Comparison of ENCODE assay signal across 8 cellular contexts in genomic region chr1:65065535-65066378, GRCh38.
DNase-seq lines count a peak whose midpoint lies in the region; ATAC-seq and TF ChIP-seq lines count a peak whose summit lies in the region.

No MANE protein-coding gene starts in this region.

- ATAC-seq in lower lobe of right lung (peak in 1 of 2 donors; percentile 44), HG03432 (IDR thresholded peaks at IDR 0.05; ENCODE audit: unreplicated experiment) (no peak), HG02840 (IDR thresholded peaks at IDR 0.05; ENCODE audit: low FRiP score, unreplicated experiment) (no peak), GM18868 (IDR thresholded peaks at IDR 0.05; ENCODE audit: unreplicated experiment) (no peak)

- H3K27me3 ChIP-seq in colonic mucosa (no peaks in the 10 kb centered on the region), lower lobe of right lung (ENCODE audit: low read depth) (no peaks in the 10 kb centered on the region), transverse colon (no peaks in the 10 kb centered on the region)

- intact Hi-C loops in colonic mucosa (cut with DNase I), result no loop called here
- intact Hi-C loops in lower lobe of right lung (cut with DNase I), result no loop called here
- intact Hi-C loops in transverse colon (cut with DNase I; ENCODE audit: low total_unique reads), result loop anchor here (10.0 kb wide), 1 partner anchor 149 kb away; no protein-coding TSS in a partner anchor

- DNase-seq in DMS53 treated with DMSO at 0.1 percent for 48 hours (lab: John Stamatoyannopoulos, UW; ENCODE audit: unreplicated experiment) (peak; percentile 65), NCI-H510A (lab: John Stamatoyannopoulos, UW) (peak; percentile 48), colonic mucosa (peak; percentile 71), lower lobe of right lung (peak; percentile 55), transverse colon (peak; percentile 51)

- TF ChIP-seq EP300 in transverse colon (IDR thresholded peaks at IDR 0.05; ENCODE audit: low read depth), result no peak

- peak overlapping the region; percentile 90 for H3K27ac ChIP-seq in colonic mucosa
- H3K27ac ChIP-seq in lower lobe of right lung, result peak overlapping the region; percentile 100
- H3K27ac ChIP-seq in transverse colon, result peak overlapping the region; percentile 97 to 100 (median 98)

- H3K36me3 ChIP-seq in colonic mucosa, result no peaks in the 10 kb centered on the region
- H3K36me3 ChIP-seq in lower lobe of right lung, result no peaks in the 10 kb centered on the region
- H3K36me3 ChIP-seq in transverse colon, result no peaks in the 10 kb centered on the region

- peak overlapping the region; percentile 55 for H3K4me3 ChIP-seq in colonic mucosa
- peak overlapping the region; percentile 84 for H3K4me3 ChIP-seq in lower lobe of right lung
- peak overlapping the region; percentile 87 to 97 (median 92) for H3K4me3 ChIP-seq in transverse colon

- WGBS in transverse colon (ENCODE audit: low coverage in 1 of 2), 2 donors, result 24 to 29% methylated on average over 6 to 15 of the region's 15 CpGs

- TF ChIP-seq POLR2A in transverse colon (IDR thresholded peaks at IDR 0.05), result no peak

- TF ChIP-seq CTCF in colonic mucosa (IDR thresholded peaks at IDR 0.05) (no peak), lower lobe of right lung (IDR thresholded peaks at IDR 0.05) (no peak), transverse colon (IDR thresholded peaks at IDR 0.05) (no peak)

- peak overlapping the region; percentile 79 to 96 for H3K9ac ChIP-seq in colonic mucosa (ENCODE audit: low read depth in 2 of 2, low read length in 2 of 2)

- in situ Hi-C loops in transverse colon (cut with MboI; ENCODE audit: low pct_ligation_motif_present in 1 of 4, low pct_unique_long_range_greater_than_20kb in 1 of 4, low sequenced_read_pairs in 3 of 4), result loop anchor here (10.0 to 25.0 kb wide), 5 partner anchors 147 to 1272 kb away; partner anchors contain the start of genes LEPR (in 1 of the 4) and LEPROT (in 1 of the 4)

- H3K9me3 ChIP-seq in colonic mucosa, result no peaks in the 10 kb centered on the region
- H3K9me3 ChIP-seq in lower lobe of right lung, result no peaks in the 10 kb centered on the region
- H3K9me3 ChIP-seq in transverse colon, result no peaks in the 10 kb centered on the region

- H3K4me1 ChIP-seq in colonic mucosa (no peaks in the 10 kb centered on the region), lower lobe of right lung (peaks cover 58% of the 10 kb centered on the region), transverse colon (peaks cover 23 to 59% (median 23%) of the 10 kb centered on the region in 4 donors)
